7 cellular contexts compared by ENCODE assay signal in genomic region chr15:84794148-84794547, GRCh38. TPM values are rescaled to one million over a fixed set of nuclear protein-coding genes. Genes with fewer than 3 reads are reported as not detected.
"Had no signal": no experiment of that assay in that cellular context is flagged by ENCODE, and none has a peak within 500 bp of the region (broad histone marks: within the 10 kb centered on the region; RNA-seq: fewer than 3 reads in every experiment).

No MANE protein-coding gene starts in this region.

- H3K4me2 ChIP-seq: KMS-11 had no signal

- H3K9me3 Mint-ChIP-seq: IgD-negative memory B cell had no signal

- H3K27ac Mint-ChIP-seq: IgD-negative memory B cell had no signal

- H3K4me3 Mint-ChIP-seq: IgD-negative memory B cell had no signal

- H3K27me3 Mint-ChIP-seq: IgD-negative memory B cell had no signal

- FAIRE-seq: HTR-8/SVneo had no signal

- H3K27ac ChIP-seq: HL-60, KMS-11 had no signal

- DNase-seq: IMR-90, KBM-7, KG1 had no signal

- H3K9ac ChIP-seq: KMS-11 had no signal

RNA-seq across cellular contexts. Expression of gene ALPK3, which starts 23.0 kb away (rescaled TPM):
- polyA plus RNA-seq: IgD-negative memory B cell had no signal
